Comparison of ENCODE assay signal across 17 cellular contexts in the genomic region with DNA sequence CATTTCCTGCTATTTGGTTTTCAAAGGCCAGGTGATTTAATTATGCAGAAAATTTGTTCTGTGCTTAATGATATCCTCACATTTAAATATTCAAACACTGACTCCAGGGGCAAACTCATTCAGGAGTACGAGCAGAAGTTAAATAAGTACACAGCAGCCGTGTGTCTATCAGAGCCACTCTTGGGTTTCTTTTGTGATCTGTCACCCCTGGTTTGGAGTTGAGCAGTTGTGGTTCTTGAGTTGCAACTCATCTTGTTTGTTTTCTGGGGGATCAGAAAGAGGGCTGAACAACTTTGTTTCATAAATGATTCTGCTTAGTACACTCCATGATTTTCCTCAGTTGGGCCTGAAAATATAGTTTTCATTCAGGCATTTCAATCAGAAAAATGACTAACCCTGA. TPM values are rescaled to one million over a fixed set of nuclear protein-coding genes. Genes with fewer than 3 reads are reported as not detected.
DNase-seq lines count a peak whose midpoint lies in the region; ATAC-seq, FAIRE-seq and TF ChIP-seq lines count a peak whose summit lies in the region.
"Had no signal": no experiment of that assay in that cellular context is flagged by ENCODE, and none has a peak within 500 bp of the region (broad histone marks: within the 10 kb centered on the region; RNA-seq: fewer than 3 reads in every experiment).

No MANE protein-coding gene starts in this region.

- intact Hi-C loops in HepG2 (cut with micrococcal nuclease; ENCODE audit: unreplicated experiment) (no loop called here), right lobe of liver (cut with DNase I) (no loop called here), GM12878 (cut with micrococcal nuclease; ENCODE audit: unreplicated experiment) (loop anchor here (10.0 kb wide), 1 partner anchor 524 kb away; no protein-coding TSS in a partner anchor), posterior cingulate gyrus (cut with DNase I) (no loop called here)

- H3K4me3 ChIP-seq in HepG2 (replicated peaks in 1 of 3; ENCODE audit: insufficient read depth in 1 of 3, low read depth in 2 of 3, low read length in 3 of 3) = no peak overlapping the region
- H3K4me3 ChIP-seq in right lobe of liver = no peak overlapping the region
- H3K4me3 ChIP-seq in GM12878 = no peak overlapping the region
- H3K4me3 ChIP-seq: BLaER1, GM23248, HAP-1 had no signal

- in situ Hi-C loops in HepG2 (cut with HindIII; ENCODE audit: extremely low pct_ligation_motif_present, low pct_unique_long_range_greater_than_20kb) = no loop called here
- in situ Hi-C loops in GM12878 (cut with MboI) = no loop called here

- POLR2A ChIA-PET in activated CD4-positive, alpha-beta T cell treated with anti-CD3 and anti-CD28 coated beads, Interleukin-2, amount 10 ng/mL, durations not matched to agents 7 days and 5 days (lab: Charles Lee) = no interaction called here
- POLR2A ChIA-PET in HepG2 (lab: Yijun Ruan, JAX) = no interaction called here
- POLR2A ChIA-PET in GM12878 (lab: Charles Lee) = interaction anchor here (1.0 kb wide), 1 partner anchor 25 kb away, joined by 3 read pairs; a partner anchor contains a TSS

- TF ChIP-seq RAD21 in HepG2 (CRISPR knock-in tag; IDR thresholded peaks at IDR 0.05) = no peak
- no peak for TF ChIP-seq RAD21 in GM12878 (IDR thresholded peaks at IDR 0.05; ENCODE audit: insufficient read depth, low read depth, low read length)

- no peak overlapping the region for H3K4me3 Mint-ChIP-seq in activated CD4-positive, alpha-beta T cell treated with anti-CD3 and anti-CD28 coated beads, Interleukin-2, amount 10 ng/mL, durations not matched to agents 7 days and 5 days
- H3K4me3 Mint-ChIP-seq in immature natural killer cell = no peak overlapping the region
- H3K4me3 Mint-ChIP-seq: CD14-positive monocyte; CD4-positive, alpha-beta memory T cell had no signal

- ATAC-seq in HepG2 (no peak), right lobe of liver (no peak), GM12878 (peak; percentile 45)

- no peak for DNase-seq in activated CD4-positive, alpha-beta T cell treated with anti-CD3 and anti-CD28 coated beads, Interleukin-2, amount 10 ng/mL, durations not matched to agents 7 days and 5 days
- DNase-seq in activated CD4-positive, alpha-beta T cell treated with anti-CD3 and anti-CD28 coated beads for 48 hours = no peak
- no peak for DNase-seq in HepG2 (ENCODE audit: low spot score)
- DNase-seq in right lobe of liver = no peak
- DNase-seq in GM12878 (ENCODE audit: low read depth, low spot score) = no peak
- DNase-seq in posterior cingulate gyrus = no peak
- no peak for DNase-seq in immature natural killer cell
- DNase-seq in KG1 (lab: John Stamatoyannopoulos, UW) = no peak
- DNase-seq: 8988T; CD4-positive, alpha-beta memory T cell; DMS153; DMS79; GDM1; GM23248 had no signal

- H2AFZ ChIP-seq in HepG2 (ENCODE audit: low read length) (no peak overlapping the region), GM12878 (ENCODE audit: control insufficient read depth, low read depth, low read length) (peak overlapping the region; percentile 10; the same call in 1 of the 2 replicates)
- H2AFZ ChIP-seq: GM23248 had no signal

- H3K9ac ChIP-seq in HepG2 (ENCODE audit: insufficient read depth, low read depth, low read length) (no peak overlapping the region), GM12878 (ENCODE audit: control insufficient read depth, insufficient read depth, low read length) (no peak overlapping the region)
- H3K9ac ChIP-seq: BLaER1, GM23248 had no signal

- TF ChIP-seq EP300 in HepG2 (IDR thresholded peaks at IDR 0.05; ENCODE audit: low read depth in 2 of 2, low read length in 2 of 2) = no peak
- no peak for TF ChIP-seq EP300 in HepG2 (CRISPR knock-in tag; IDR thresholded peaks at IDR 0.05; ENCODE audit: borderline replicate concordance)
- no peak for TF ChIP-seq EP300 in GM12878 (IDR thresholded peaks at IDR 0.05; ENCODE audit: borderline replicate concordance in 1 of 2, control insufficient read depth in 1 of 2, low read depth in 2 of 2, low read length in 2 of 2)

- RAD21 ChIA-PET in GM12878 (lab: Charles Lee; ENCODE audit: unreplicated experiment) = interaction anchor here (1.2 kb wide), 1 partner anchor 12 kb away, joined by 3 read pairs; no protein-coding TSS in a partner anchor

- no peaks in the 10 kb centered on the region for H3K9me3 Mint-ChIP-seq in activated CD4-positive, alpha-beta T cell treated with anti-CD3 and anti-CD28 coated beads, Interleukin-2, amount 10 ng/mL, durations not matched to agents 7 days and 5 days
- H3K9me3 Mint-ChIP-seq in immature natural killer cell = no peaks in the 10 kb centered on the region
- H3K9me3 Mint-ChIP-seq: CD4-positive, alpha-beta memory T cell had no signal

- peak overlapping the region; percentile 66 for H3K27ac Mint-ChIP-seq in activated CD4-positive, alpha-beta T cell treated with anti-CD3 and anti-CD28 coated beads, Interleukin-2, amount 10 ng/mL, durations not matched to agents 7 days and 5 days
- no peak overlapping the region for H3K27ac Mint-ChIP-seq in immature natural killer cell
- H3K27ac Mint-ChIP-seq: CD14-positive monocyte; CD4-positive, alpha-beta memory T cell had no signal

- H4K20me1 ChIP-seq in HepG2 (ENCODE audit: insufficient read depth, low read length) = no peaks in the 10 kb centered on the region
- H4K20me1 ChIP-seq in GM12878 (ENCODE audit: control insufficient read depth, insufficient read depth) = no peaks in the 10 kb centered on the region
- H4K20me1 ChIP-seq: BLaER1 had no signal

- BruUV-seq in HepG2 (replicated peaks; lab: Mats Ljungman, UMichigan) (no TSS peak), GM12878 (replicated peaks; lab: Mats Ljungman, UMichigan) (no TSS peak)

- TF ChIP-seq CTCF in HepG2 (CRISPR knock-in tag; IDR thresholded peaks at IDR 0.05) (no peak), right lobe of liver (IDR thresholded peaks at IDR 0.05) (no peak), GM12878 (IDR thresholded peaks at IDR 0.05 in 2 of 3, conservative IDR thresholded peaks at IDR 0.05 in 1 of 3; ENCODE audit: control insufficient read depth in 2 of 3, extremely low read depth in 1 of 3, insufficient read depth in 1 of 3, low read depth in 3 of 3, low read length in 3 of 3) (no peak)

- H3K9me3 ChIP-seq in HepG2 (ENCODE audit: low read length) (no peaks in the 10 kb centered on the region), right lobe of liver (no peaks in the 10 kb centered on the region), GM12878 (replicated peaks; ENCODE audit: control insufficient read depth, insufficient read depth, low read length) (no peaks in the 10 kb centered on the region)
- H3K9me3 ChIP-seq: BLaER1, HAP-1 had no signal

- H3K79me2 ChIP-seq in HepG2 (ENCODE audit: insufficient read depth, low read length) (no peaks in the 10 kb centered on the region), GM12878 (ENCODE audit: control insufficient read depth, insufficient read depth, low read length) (no peaks in the 10 kb centered on the region)

- FAIRE-seq in HepG2 (lab: Jason Lieb, UNC) = no peak
- no peak for FAIRE-seq in GM12878 (lab: Jason Lieb, UNC)

- H3K4me2 ChIP-seq in HepG2 (ENCODE audit: low read depth, low read length) (no peak overlapping the region), GM12878 (ENCODE audit: control insufficient read depth, insufficient read depth) (no peak overlapping the region)
- H3K4me2 ChIP-seq: BLaER1 had no signal

- TF ChIP-seq POLR2A in HepG2 (IDR thresholded peaks at IDR 0.05; ENCODE audit: insufficient read depth in 1 of 2, low read depth in 2 of 2, low read length in 2 of 2) (no peak), right lobe of liver (IDR thresholded peaks at IDR 0.05) (no peak), GM12878 (IDR thresholded peaks at IDR 0.05; ENCODE audit: low read depth, low read length) (no peak)

- SMC1A ChIA-PET in GM12878 (lab: Charles Lee; ENCODE audit: uncharacterized antibody, unreplicated experiment) = interaction anchor here (1.2 kb wide), 1 partner anchor 28 kb away, joined by 3 read pairs; no protein-coding TSS in a partner anchor

- 71% methylated on average over 2 of the region's 2 CpGs for WGBS in HepG2 (ENCODE audit: low lambda C conversion rate)
- WGBS in right lobe of liver (ENCODE audit: insufficient coverage, low coverage, low lambda C conversion rate, missing lambda C conversion rate) = 73% methylated on average over 2 of the region's 2 CpGs
- 55% methylated on average over 2 of the region's 2 CpGs for WGBS in GM12878 (ENCODE audit: insufficient coverage, insufficient replicate concordance, low lambda C conversion rate, missing lambda C conversion rate)

- H3K27ac ChIP-seq in HepG2 (ENCODE audit: extremely low read length, insufficient read depth, low read length) (peak overlapping the region; percentile 25), right lobe of liver (no peak overlapping the region), GM12878 (ENCODE audit: control insufficient read depth, insufficient read depth) (no peak overlapping the region)
- H3K27ac ChIP-seq: BLaER1, GM23248 had no signal

- CTCF ChIA-PET in activated CD4-positive, alpha-beta T cell treated with anti-CD3 and anti-CD28 coated beads, Interleukin-2, amount 10 ng/mL, durations not matched to agents 7 days and 5 days (lab: Charles Lee) = no interaction called here
- CTCF ChIA-PET in HepG2 (lab: Yijun Ruan, JAX; ENCODE audit: low intra/inter-chr PET ratio, low total read pairs) (no interaction called here), GM12878 (lab: Yijun Ruan, JAX) (no interaction called here)

- H3K36me3 ChIP-seq in HepG2 (replicated peaks in 1 of 2; ENCODE audit: control insufficient read depth in 1 of 2, insufficient read depth in 2 of 2, low read length in 2 of 2) = no peaks in the 10 kb centered on the region
- H3K36me3 ChIP-seq in right lobe of liver = no peaks in the 10 kb centered on the region
- H3K36me3 ChIP-seq in GM12878 (ENCODE audit: control insufficient read depth in 2 of 2, insufficient read depth in 2 of 2, low read length in 1 of 2) = no peaks in the 10 kb centered on the region
- H3K36me3 ChIP-seq: BLaER1, HAP-1 had no signal

- peaks cover 14% of the 10 kb centered on the region for H3K4me1 Mint-ChIP-seq in activated CD4-positive, alpha-beta T cell treated with anti-CD3 and anti-CD28 coated beads, Interleukin-2, amount 10 ng/mL, durations not matched to agents 7 days and 5 days
- H3K4me1 Mint-ChIP-seq in immature natural killer cell = peaks cover under 1 to 5% of the 10 kb centered on the region in 2 donors

- no peaks in the 10 kb centered on the region for H3K27me3 Mint-ChIP-seq in activated CD4-positive, alpha-beta T cell treated with anti-CD3 and anti-CD28 coated beads, Interleukin-2, amount 10 ng/mL, durations not matched to agents 7 days and 5 days
- peaks cover 0 to 2% (median 1%) of the 10 kb centered on the region in 3 donors for H3K27me3 Mint-ChIP-seq in immature natural killer cell (ENCODE audit: low read depth in 3 of 3)

- H3K4me1 ChIP-seq in HepG2 (ENCODE audit: insufficient read depth, low read length) (peaks cover 74% of the 10 kb centered on the region), right lobe of liver (peaks cover 0 to 34% (median 8%) of the 10 kb centered on the region in 4 donors), GM12878 (ENCODE audit: control insufficient read depth, insufficient read depth, low read length) (peaks cover 22% of the 10 kb centered on the region)
- H3K4me1 ChIP-seq: BLaER1 had no signal

- H3K36me3 Mint-ChIP-seq in activated CD4-positive, alpha-beta T cell treated with anti-CD3 and anti-CD28 coated beads, Interleukin-2, amount 10 ng/mL, durations not matched to agents 7 days and 5 days (ENCODE audit: low read depth) = peaks cover 3% of the 10 kb centered on the region
- no peaks in the 10 kb centered on the region for H3K36me3 Mint-ChIP-seq in immature natural killer cell
- H3K36me3 Mint-ChIP-seq: CD14-positive monocyte; CD4-positive, alpha-beta memory T cell had no signal

- H3K27me3 ChIP-seq in HepG2 (ENCODE audit: control insufficient read depth in 1 of 2, insufficient read depth in 2 of 2, low read length in 2 of 2) = no peaks in the 10 kb centered on the region
- H3K27me3 ChIP-seq in right lobe of liver = no peaks in the 10 kb centered on the region
- no peaks in the 10 kb centered on the region for H3K27me3 ChIP-seq in GM12878 (replicated peaks in 1 of 2; ENCODE audit: control insufficient read depth in 2 of 2, insufficient read depth in 2 of 2, low read length in 1 of 2)
- H3K27me3 ChIP-seq: BLaER1 had no signal

RNA-seq across cellular contexts. Expression of a gene that starts 25.7 kb away (rescaled TPM):
- total RNA-seq in activated CD4-positive, alpha-beta T cell treated with anti-CD3 and anti-CD28 coated beads, Interleukin-2, amount 10 ng/mL, durations not matched to agents 7 days and 5 days = 10 to 100 TPM; 76.9 to 86.6 TPM
- 161 and 236 TPM in 2 replicates for total RNA-seq in HepG2 (2016; rRNA removed; fragmentation: Illumina TruSeq; extraction: Trizol)
- 18.1 and 21.7 TPM in 2 replicates for total RNA-seq in HepG2 (2016; cell fraction: cytosol; rRNA removed; fragmentation: Illumina TruSeq; extraction: Trizol; ENCODE audit: low read depth)
- 150 and 234 TPM in 2 replicates for total RNA-seq in HepG2 (2016; cell fraction: insoluble cytoplasmic fraction; rRNA removed; fragmentation: Illumina TruSeq; extraction: Trizol)
- 72.3 and 89.6 TPM in 2 replicates for total RNA-seq in HepG2 (2016; cell fraction: membrane; rRNA removed; fragmentation: Illumina TruSeq; extraction: Trizol)
- 79.4 and 87.0 TPM in 2 replicates for total RNA-seq in HepG2 (2016; cell fraction: nucleus; rRNA removed; fragmentation: Illumina TruSeq; extraction: Trizol)
- polyA plus RNA-seq in HepG2 (2011; rRNA removed) = 15.7 and 22.3 TPM in 2 replicates
- polyA plus RNA-seq in HepG2 (2011; cell fraction: cytosol; rRNA removed) = 6.1 and 10.5 TPM in 2 replicates
- polyA plus RNA-seq in HepG2 (2011; cell fraction: nucleus; rRNA removed) = 8.1 and 12.7 TPM in 2 replicates
- polyA plus RNA-seq in HepG2 (2012) = 28.4 and 56.3 TPM in 2 replicates
- 6.1 and 6.8 TPM in 2 replicates for polyA plus RNA-seq in HepG2 (2016; cell fraction: cytosol; fragmentation: Illumina TruSeq; extraction: Trizol; ENCODE audit: low read depth)
- polyA plus RNA-seq in HepG2 (2016; cell fraction: insoluble cytoplasmic fraction; fragmentation: Illumina TruSeq; extraction: Trizol; ENCODE audit: low read depth) = 118 and 119 TPM in 2 replicates
- 23.0 and 29.4 TPM in 2 replicates for polyA plus RNA-seq in HepG2 (2016; cell fraction: membrane; fragmentation: Illumina TruSeq; extraction: Trizol; ENCODE audit: low read depth)
- polyA plus RNA-seq in HepG2 (2016; cell fraction: nucleus; fragmentation: Illumina TruSeq; extraction: Trizol; ENCODE audit: insufficient read depth, low read depth) = 77.6 and 79.2 TPM in 2 replicates
- 2.8 and 5.1 TPM in 2 replicates for polyA minus RNA-seq in HepG2 (2011; rRNA and poly(A)+ RNA removed; ENCODE audit: low replicate concordance)
- polyA minus RNA-seq in HepG2 (2011; cell fraction: cytosol; rRNA and poly(A)+ RNA removed) = 32.5 and 44.9 TPM in 2 replicates
- polyA minus RNA-seq in HepG2 (2011; cell fraction: nucleus; rRNA and poly(A)+ RNA removed) = 52.5 and 52.7 TPM in 2 replicates
- total RNA-seq in right lobe of liver = 10 to 100 TPM; 23.7 to 56.1 (median 42.3) TPM
- 70.8 and 75.4 TPM in 2 replicates for total RNA-seq in GM12878 (2013; cell fraction: nucleolus; rRNA removed)
- 44.8 and 48.8 TPM in 2 replicates for total RNA-seq in GM12878 (2014; rRNA removed)
- total RNA-seq in GM12878 (2014; rRNA removed; fragmentation: Illumina TruSeq; extraction: Trizol) = 54.8 and 56.1 TPM in 2 replicates
- total RNA-seq in GM12878 (2021) = 74.8 and 83.4 TPM in 2 replicates
- polyA plus RNA-seq in GM12878 (2011; ENCODE audit: low read depth) = 13.0 TPM
- 46.0 and 86.2 TPM in 2 replicates for polyA plus RNA-seq in GM12878 (2011; rRNA removed)
- polyA plus RNA-seq in GM12878 (2011; cell fraction: cytosol; rRNA removed) = 8.7 and 9.0 TPM in 2 replicates
- 15.4 and 16.7 TPM in 2 replicates for polyA plus RNA-seq in GM12878 (2011; cell fraction: nucleus; rRNA removed)
- 21.0 and 28.6 TPM in 2 replicates for polyA plus RNA-seq in GM12878 (2012)
- polyA plus RNA-seq in GM12878 (2014; fragmentation: Illumina TruSeq; extraction: Trizol) = 39.7 and 52.6 TPM in 2 replicates
- polyA plus RNA-seq in GM12878 (2014; fragmentation: Nextera tagmentation; extraction: Ambion mirVana) = 10 to 100 TPM; 16.7 to 22.1 TPM
- 18.9 and 26.8 TPM in 2 replicates for polyA plus RNA-seq in GM12878 (2014; rRNA removed)
- polyA plus RNA-seq in GM12878 (2016; fragmentation: Nextera tagmentation; extraction: Ambion mirVana) = 10 to 100 TPM; 30.8 to 38.1 TPM
- 14.7 and 23.4 TPM in 2 replicates for polyA minus RNA-seq in GM12878 (2011; rRNA and poly(A)+ RNA removed)
- polyA minus RNA-seq in GM12878 (2011; cell fraction: cytosol; rRNA and poly(A)+ RNA removed) = 11.9 and 16.6 TPM in 2 replicates
- polyA minus RNA-seq in GM12878 (2011; cell fraction: nucleus; rRNA and poly(A)+ RNA removed) = 10.6 and 17.8 TPM in 2 replicates
- polyA plus RNA-seq in immature natural killer cell = 10 to 100 TPM; 27.6 to 47.3 (median 44.9) TPM
